Comparison of ENCODE assay signal across 1 cellular context in the genomic region with DNA sequence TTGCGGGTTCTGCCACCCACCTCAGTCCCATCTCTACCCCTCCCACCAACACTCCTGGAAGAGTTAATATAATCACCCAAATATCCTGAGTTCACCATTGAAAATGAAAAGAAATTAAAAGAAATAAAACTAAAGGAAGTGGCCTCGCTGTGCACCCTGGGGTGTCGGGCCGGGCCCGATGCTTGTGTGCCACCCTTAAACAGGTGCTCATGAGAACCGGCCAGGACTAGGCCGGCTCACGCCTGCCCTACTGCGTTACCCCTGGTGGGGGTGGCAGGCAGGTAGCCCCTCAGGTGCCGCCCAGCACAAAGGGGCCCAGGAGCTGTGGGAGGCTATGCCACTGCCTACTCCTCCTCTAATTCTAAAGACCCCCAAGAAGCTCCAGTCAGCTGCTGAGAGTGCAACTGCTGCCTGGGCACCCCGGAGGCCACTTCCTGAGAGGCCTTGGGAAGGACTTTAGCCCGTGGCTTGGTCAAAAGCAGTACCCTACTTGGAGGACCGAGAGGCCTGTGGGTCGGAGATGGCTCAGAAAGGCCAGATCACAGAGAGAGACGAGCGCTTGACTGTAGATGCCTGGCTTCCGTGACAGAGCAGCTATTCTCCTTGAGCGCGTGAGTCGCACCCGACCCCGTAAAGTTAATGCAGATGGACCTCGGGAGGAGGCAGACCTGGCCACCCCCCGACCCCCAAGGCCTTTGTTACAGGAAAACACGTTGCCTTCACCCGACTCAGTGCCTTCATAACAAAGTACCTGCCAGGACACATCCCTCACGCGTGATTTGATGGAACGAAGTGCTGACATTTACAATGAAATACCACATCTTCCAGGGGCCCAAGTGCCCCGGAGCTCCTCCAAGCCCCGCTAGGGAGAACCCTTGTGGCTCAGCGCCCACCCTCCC.
TF ChIP-seq lines count a peak whose summit lies in the region.

No MANE protein-coding gene starts in this region.

TF ChIP-seq in GM23338, 12 proteins besides CTCF, POLR2A, EP300 and RAD21:
- TF ChIP-seq ZNF462 (CRISPR knock-in tag; IDR thresholded peaks at IDR 0.05) (no peak), EZH2 (IDR thresholded peaks at IDR 0.05; ENCODE audit: low read depth, unreplicated experiment) (no peak), NANOG (IDR thresholded peaks at IDR 0.05; ENCODE audit: borderline replicate concordance) (no peak), STAT1 (IDR thresholded peaks at IDR 0.05; ENCODE audit: unreplicated experiment) (no peak), POLR2AphosphoS5 (IDR thresholded peaks at IDR 0.05; ENCODE audit: low read depth) (no peak), EZH2phosphoT487 (IDR thresholded peaks at IDR 0.05; ENCODE audit: unreplicated experiment) (no peak), CREB1 (CRISPR knock-in tag; IDR thresholded peaks at IDR 0.05; ENCODE audit: low read depth) (no peak), JUNB (IDR thresholded peaks at IDR 0.05; ENCODE audit: unreplicated experiment) (no peak), ZNF114 (CRISPR knock-in tag; IDR thresholded peaks at IDR 0.05) (no peak), ZNF331 (CRISPR knock-in tag; IDR thresholded peaks at IDR 0.05; ENCODE audit: low read depth) (no peak)
- TF ChIP-seq, protein P1, sequence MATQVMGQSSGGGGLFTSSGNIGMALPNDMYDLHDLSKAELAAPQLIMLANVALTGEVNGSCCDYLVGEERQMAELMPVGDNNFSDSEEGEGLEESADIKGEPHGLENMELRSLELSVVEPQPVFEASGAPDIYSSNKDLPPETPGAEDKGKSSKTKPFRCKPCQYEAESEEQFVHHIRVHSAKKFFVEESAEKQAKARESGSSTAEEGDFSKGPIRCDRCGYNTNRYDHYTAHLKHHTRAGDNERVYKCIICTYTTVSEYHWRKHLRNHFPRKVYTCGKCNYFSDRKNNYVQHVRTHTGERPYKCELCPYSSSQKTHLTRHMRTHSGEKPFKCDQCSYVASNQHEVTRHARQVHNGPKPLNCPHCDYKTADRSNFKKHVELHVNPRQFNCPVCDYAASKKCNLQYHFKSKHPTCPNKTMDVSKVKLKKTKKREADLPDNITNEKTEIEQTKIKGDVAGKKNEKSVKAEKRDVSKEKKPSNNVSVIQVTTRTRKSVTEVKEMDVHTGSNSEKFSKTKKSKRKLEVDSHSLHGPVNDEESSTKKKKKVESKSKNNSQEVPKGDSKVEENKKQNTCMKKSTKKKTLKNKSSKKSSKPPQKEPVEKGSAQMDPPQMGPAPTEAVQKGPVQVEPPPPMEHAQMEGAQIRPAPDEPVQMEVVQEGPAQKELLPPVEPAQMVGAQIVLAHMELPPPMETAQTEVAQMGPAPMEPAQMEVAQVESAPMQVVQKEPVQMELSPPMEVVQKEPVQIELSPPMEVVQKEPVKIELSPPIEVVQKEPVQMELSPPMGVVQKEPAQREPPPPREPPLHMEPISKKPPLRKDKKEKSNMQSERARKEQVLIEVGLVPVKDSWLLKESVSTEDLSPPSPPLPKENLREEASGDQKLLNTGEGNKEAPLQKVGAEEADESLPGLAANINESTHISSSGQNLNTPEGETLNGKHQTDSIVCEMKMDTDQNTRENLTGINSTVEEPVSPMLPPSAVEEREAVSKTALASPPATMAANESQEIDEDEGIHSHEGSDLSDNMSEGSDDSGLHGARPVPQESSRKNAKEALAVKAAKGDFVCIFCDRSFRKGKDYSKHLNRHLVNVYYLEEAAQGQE (IDR thresholded peaks at IDR 0.05; ENCODE audit: unreplicated experiment) = no peak
- TF ChIP-seq, protein P2, sequence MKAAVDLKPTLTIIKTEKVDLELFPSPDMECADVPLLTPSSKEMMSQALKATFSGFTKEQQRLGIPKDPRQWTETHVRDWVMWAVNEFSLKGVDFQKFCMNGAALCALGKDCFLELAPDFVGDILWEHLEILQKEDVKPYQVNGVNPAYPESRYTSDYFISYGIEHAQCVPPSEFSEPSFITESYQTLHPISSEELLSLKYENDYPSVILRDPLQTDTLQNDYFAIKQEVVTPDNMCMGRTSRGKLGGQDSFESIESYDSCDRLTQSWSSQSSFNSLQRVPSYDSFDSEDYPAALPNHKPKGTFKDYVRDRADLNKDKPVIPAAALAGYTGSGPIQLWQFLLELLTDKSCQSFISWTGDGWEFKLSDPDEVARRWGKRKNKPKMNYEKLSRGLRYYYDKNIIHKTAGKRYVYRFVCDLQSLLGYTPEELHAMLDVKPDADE (IDR thresholded peaks at IDR 0.05) = no peak
